Comparison of ENCODE assay signal across 19 cellular contexts in genomic region chr11:130435671-130436070, GRCh38. TPM values are rescaled to one million over a fixed set of nuclear protein-coding genes. Genes with fewer than 3 reads are reported as not detected.
A peak's percentile ranks its signal among the peaks of the same experiment; 100 is the strongest.
DNase-seq lines count a peak whose midpoint lies in the region; ATAC-seq and TF ChIP-seq lines count a peak whose summit lies in the region.
"Had no signal": no experiment of that assay in that cellular context is flagged by ENCODE, and none has a peak within 500 bp of the region (broad histone marks: within the 10 kb centered on the region; RNA-seq: fewer than 3 reads in every experiment).

No MANE protein-coding gene starts in this region.

- peaks cover 2% of the 10 kb centered on the region for H3K27me3 Mint-ChIP-seq in activated naive CD4-positive, alpha-beta T cell treated with anti-CD3 and anti-CD28 coated beads, Interleukin-2, amount 50 U/mL, for 24 hours
- H3K27me3 Mint-ChIP-seq in activated naive CD4-positive, alpha-beta T cell treated with anti-CD3 and anti-CD28 coated beads for 36 hours (ENCODE audit: low read depth): peaks cover under 1% of the 10 kb centered on the region
- H3K27me3 Mint-ChIP-seq in type B pancreatic cell: peaks cover 14% of the 10 kb centered on the region

- POLR2A ChIA-PET in SK-N-SH (lab: Yijun Ruan, JAX): no interaction called here

- TF ChIP-seq RAD21 in SK-N-SH (IDR thresholded peaks at IDR 0.05; ENCODE audit: low read length): no peak

- H4K20me1 ChIP-seq in SK-N-SH (ENCODE audit: insufficient read depth): no peaks in the 10 kb centered on the region

- no peaks in the 10 kb centered on the region; the same call in 1 of the 2 replicates for H3K27me3 ChIP-seq in SK-N-SH (ENCODE audit: insufficient read depth)

- no peak for DNase-seq in activated naive CD4-positive, alpha-beta T cell treated with anti-CD3 and anti-CD28 coated beads for 36 hours
- no peak for DNase-seq in SK-N-SH
- DNase-seq in glomerular visceral epithelial cell (ENCODE audit: extremely low spot score): peak; percentile 26
- DNase-seq in type B pancreatic cell (ENCODE audit: extremely low spot score, unreplicated experiment): no peak
- no peak for DNase-seq in effector CD4-positive, alpha-beta T cell
- DNase-seq: activated CD4-positive, CD25-positive, alpha-beta regulatory T cell treated with anti-CD3 and anti-CD28 coated beads, Interleukin-2, amount 50 U/mL, for 72 hours; endodermal cell; kidney; NCI-H187 treated with DMSO at 0.1 percent for 48 hours; NCI-H510A treated with DMSO at 0.1 percent for 48 hours had no signal

- intact Hi-C loops in activated naive CD4-positive, alpha-beta T cell treated with anti-CD3 and anti-CD28 coated beads for 36 hours (cut with micrococcal nuclease): loop anchor here (1.0 to 10.0 kb wide), 4 partner anchors 89 to 392 kb away; no protein-coding TSS in a partner anchor

- H3K4me2 ChIP-seq in SK-N-SH: 0 out of 2 replicates have a peak overlapping the region, but pooled peaks have one; percentile 82

- TF ChIP-seq CTCF in SK-N-SH (IDR thresholded peaks at IDR 0.05): no peak
- TF ChIP-seq CTCF in type B pancreatic cell (conservative IDR thresholded peaks at IDR 0.05): no peak

- ATAC-seq in HG03039 (IDR thresholded peaks at IDR 0.05; ENCODE audit: unreplicated experiment) (no peak), GM18909 (IDR thresholded peaks at IDR 0.05; ENCODE audit: poor library complexity, unreplicated experiment) (no peak)

- WGBS in SK-N-SH (ENCODE audit: low lambda C conversion rate): 16% methylated on average over 4 of the region's 4 CpGs

- H3K36me3 ChIP-seq in SK-N-SH (replicated peaks in 1 of 2; ENCODE audit: control insufficient read depth in 1 of 2, insufficient read depth in 2 of 2, low read length in 1 of 2): no peaks in the 10 kb centered on the region
- H3K36me3 ChIP-seq: heart left ventricle had no signal

- CTCF ChIA-PET in activated naive CD4-positive, alpha-beta T cell treated with anti-CD3 and anti-CD28 coated beads for 36 hours (lab: Charles Lee): interaction anchor here (0.9 to 7.3 kb wide), 8 partner anchors 9 to 459 kb away, joined by 3 to 216 read pairs (median 6); no protein-coding TSS in a partner anchor
- CTCF ChIA-PET in SK-N-SH (lab: Yijun Ruan, JAX): interaction anchor here (0.6 to 25.8 kb wide), 49 partner anchors 8 to 481 kb away, joined by 3 to 747 read pairs (median 5); partner anchors contain the start of gene ADAMTS15

- H2AFZ ChIP-seq in SK-N-SH (ENCODE audit: low read depth): no peak overlapping the region

- peaks cover 0 to 6% of the 10 kb centered on the region in 2 experiments; a peak in 2 of 4 replicates for H3K4me1 ChIP-seq in SK-N-SH (ENCODE audit: control insufficient read depth in 1 of 2, insufficient read depth in 2 of 2, low read depth in 1 of 2, low read length in 1 of 2)
- H3K4me1 ChIP-seq: Caco-2, parathyroid adenoma had no signal

- no peak overlapping the region for H3K27ac Mint-ChIP-seq in activated naive CD4-positive, alpha-beta T cell treated with anti-CD3 and anti-CD28 coated beads, Interleukin-2, amount 50 U/mL, for 24 hours
- H3K27ac Mint-ChIP-seq in activated naive CD4-positive, alpha-beta T cell treated with anti-CD3 and anti-CD28 coated beads for 36 hours: no peak overlapping the region
- no peak overlapping the region for H3K27ac Mint-ChIP-seq in type B pancreatic cell
- H3K27ac Mint-ChIP-seq: endodermal cell; stimulated activated naive CD8-positive, alpha-beta T cell treated with anti-CD3 and anti-CD28 coated beads, Interleukin-15, Interleukin-2, amounts not matched to agents 100 ng/mL and 50 ng/mL, for 24 hours had no signal

- H3K27ac ChIP-seq in SK-N-SH (ENCODE audit: low read depth in 2 of 2, low read length in 1 of 2): peak overlapping the region in 1 of 2 experiments; percentile 68; a peak in 2 of 4 replicates

- peaks cover 5% of the 10 kb centered on the region for H3F3A ChIP-seq in SK-N-SH (replicated peaks; ENCODE audit: insufficient read depth)

- H3K79me2 ChIP-seq in SK-N-SH (ENCODE audit: insufficient read depth): no peaks in the 10 kb centered on the region
- H3K79me2 ChIP-seq: parathyroid adenoma had no signal

- peak in 1 of 2 experiments; percentile 52; a peak in 1 of 4 replicates for TF ChIP-seq EP300 in SK-N-SH (IDR thresholded peaks at IDR 0.05; ENCODE audit: borderline replicate concordance in 1 of 2, low read depth in 1 of 2, low read length in 1 of 2)

- H3K9me3 ChIP-seq in SK-N-SH: no peaks in the 10 kb centered on the region
- H3K9me3 ChIP-seq: Caco-2, heart left ventricle had no signal

- peak overlapping the region; percentile 53 for H3K4me3 Mint-ChIP-seq in activated naive CD4-positive, alpha-beta T cell treated with anti-CD3 and anti-CD28 coated beads, Interleukin-2, amount 50 U/mL, for 24 hours
- no peak overlapping the region for H3K4me3 Mint-ChIP-seq in activated naive CD4-positive, alpha-beta T cell treated with anti-CD3 and anti-CD28 coated beads for 36 hours
- H3K4me3 Mint-ChIP-seq in type B pancreatic cell: peak overlapping the region; percentile 27
- H3K4me3 Mint-ChIP-seq: endodermal cell; stimulated activated naive CD8-positive, alpha-beta T cell treated with anti-CD3 and anti-CD28 coated beads, Interleukin-15, Interleukin-2, amounts not matched to agents 100 ng/mL and 50 ng/mL, for 24 hours had no signal

- H3K9me3 Mint-ChIP-seq in activated naive CD4-positive, alpha-beta T cell treated with anti-CD3 and anti-CD28 coated beads, Interleukin-2, amount 50 U/mL, for 24 hours: no peaks in the 10 kb centered on the region
- no peaks in the 10 kb centered on the region for H3K9me3 Mint-ChIP-seq in activated naive CD4-positive, alpha-beta T cell treated with anti-CD3 and anti-CD28 coated beads for 36 hours
- no peaks in the 10 kb centered on the region for H3K9me3 Mint-ChIP-seq in type B pancreatic cell
- H3K9me3 Mint-ChIP-seq: endodermal cell; stimulated activated naive CD8-positive, alpha-beta T cell treated with anti-CD3 and anti-CD28 coated beads, Interleukin-15, Interleukin-2, amounts not matched to agents 100 ng/mL and 50 ng/mL, for 24 hours had no signal

- H3K4me3 ChIP-seq in SK-N-SH (ENCODE audit: low read depth in 2 of 2, low read length in 1 of 2): no peak overlapping the region

- H3K4me1 Mint-ChIP-seq in activated naive CD4-positive, alpha-beta T cell treated with anti-CD3 and anti-CD28 coated beads, Interleukin-2, amount 50 U/mL, for 24 hours: peaks cover 9% of the 10 kb centered on the region
- H3K4me1 Mint-ChIP-seq in activated naive CD4-positive, alpha-beta T cell treated with anti-CD3 and anti-CD28 coated beads for 36 hours (ENCODE audit: low read depth): peaks cover 9% of the 10 kb centered on the region
- no peaks in the 10 kb centered on the region for H3K4me1 Mint-ChIP-seq in type B pancreatic cell (ENCODE audit: unreplicated experiment)

- no peaks in the 10 kb centered on the region for H3K36me3 Mint-ChIP-seq in activated naive CD4-positive, alpha-beta T cell treated with anti-CD3 and anti-CD28 coated beads, Interleukin-2, amount 50 U/mL, for 24 hours
- no peaks in the 10 kb centered on the region for H3K36me3 Mint-ChIP-seq in activated naive CD4-positive, alpha-beta T cell treated with anti-CD3 and anti-CD28 coated beads for 36 hours (ENCODE audit: low read depth)
- no peaks in the 10 kb centered on the region for H3K36me3 Mint-ChIP-seq in type B pancreatic cell

- H3K9ac ChIP-seq in SK-N-SH: peak overlapping the region; percentile 77; the same call in 1 of the 2 replicates
- H3K9ac ChIP-seq: parathyroid adenoma had no signal

- no peaks in the 10 kb centered on the region for H3K9me2 ChIP-seq in SK-N-SH

TF ChIP-seq in SK-N-SH, 30 proteins besides CTCF, POLR2A, EP300 and RAD21:
- TF ChIP-seq, protein P1, sequence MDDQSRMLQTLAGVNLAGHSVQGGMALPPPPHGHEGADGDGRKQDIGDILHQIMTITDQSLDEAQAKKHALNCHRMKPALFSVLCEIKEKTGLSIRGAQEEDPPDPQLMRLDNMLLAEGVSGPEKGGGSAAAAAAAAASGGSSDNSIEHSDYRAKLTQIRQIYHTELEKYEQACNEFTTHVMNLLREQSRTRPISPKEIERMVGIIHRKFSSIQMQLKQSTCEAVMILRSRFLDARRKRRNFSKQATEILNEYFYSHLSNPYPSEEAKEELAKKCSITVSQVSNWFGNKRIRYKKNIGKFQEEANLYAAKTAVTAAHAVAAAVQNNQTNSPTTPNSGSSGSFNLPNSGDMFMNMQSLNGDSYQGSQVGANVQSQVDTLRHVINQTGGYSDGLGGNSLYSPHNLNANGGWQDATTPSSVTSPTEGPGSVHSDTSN (IDR thresholded peaks at IDR 0.05): peak; percentile 36
- no peak for TF ChIP-seq ELF1 (IDR thresholded peaks at IDR 0.05)
- peak; percentile 48; the same call in 1 of the 2 replicates for TF ChIP-seq TCF12 (IDR thresholded peaks at IDR 0.05)
- peak; percentile 82 for TF ChIP-seq NFIC (IDR thresholded peaks at IDR 0.05; ENCODE audit: borderline replicate concordance)
- no peak for TF ChIP-seq RXRA (IDR thresholded peaks at IDR 0.05; ENCODE audit: borderline replicate concordance, low read depth)
- 0 out of 2 replicates have a peak, but pooled peaks have one; percentile 21 for TF ChIP-seq JUND (IDR thresholded peaks at IDR 0.05)
- TF ChIP-seq, protein P2, sequence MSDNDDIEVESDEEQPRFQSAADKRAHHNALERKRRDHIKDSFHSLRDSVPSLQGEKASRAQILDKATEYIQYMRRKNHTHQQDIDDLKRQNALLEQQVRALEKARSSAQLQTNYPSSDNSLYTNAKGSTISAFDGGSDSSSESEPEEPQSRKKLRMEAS (IDR thresholded peaks at IDR 0.05; ENCODE audit: low read depth): 0 out of 2 replicates have a peak, but pooled peaks have one; percentile 21
- peak; percentile 12; the same call in 1 of the 2 replicates for TF ChIP-seq SMC3 (IDR thresholded peaks at IDR 0.05; ENCODE audit: low read depth, low read length)
- TF ChIP-seq FOSL2 (IDR thresholded peaks at IDR 0.05; ENCODE audit: borderline replicate concordance, low read depth): peak; percentile 16; the same call in 1 of the 2 replicates
- TF ChIP-seq RCOR1 (IDR thresholded peaks at IDR 0.05; ENCODE audit: low read length): no peak
TF ChIP-seq in SK-N-SH: peak in this region for 7.

RNA-seq across cellular contexts. Expression of gene ADAMTS8, which starts 7.3 kb away (rescaled TPM):
- total RNA-seq in activated naive CD4-positive, alpha-beta T cell treated with anti-CD3 and anti-CD28 coated beads for 36 hours: not detected
- polyA plus RNA-seq in SK-N-SH (2012; rRNA removed): not detected in 2 replicates
- polyA plus RNA-seq in SK-N-SH (2012; cell fraction: cytosol; rRNA removed): 0.01 and 0.03 TPM in 2 replicates
- not detected in 2 replicates for polyA plus RNA-seq in SK-N-SH (2012; cell fraction: nucleus; rRNA removed)
- total RNA-seq in type B pancreatic cell (ENCODE audit: low replicate concordance): 0.10 and 4.8 TPM in 2 replicates
- total RNA-seq: A172, Caco-2, MCF 10A had no signal

RNA-seq across cellular contexts. Expression of gene ADAMTS15, which starts 12.8 kb away (rescaled TPM):
- total RNA-seq in activated naive CD4-positive, alpha-beta T cell treated with anti-CD3 and anti-CD28 coated beads for 36 hours: not detected
- 0.96 and 1.1 TPM in 2 replicates for polyA plus RNA-seq in SK-N-SH (2012; rRNA removed)
- polyA plus RNA-seq in SK-N-SH (2012; cell fraction: cytosol; rRNA removed): 0.44 and 0.69 TPM in 2 replicates
- 1.8 and 1.9 TPM in 2 replicates for polyA plus RNA-seq in SK-N-SH (2012; cell fraction: nucleus; rRNA removed)
- total RNA-seq in type B pancreatic cell (ENCODE audit: low replicate concordance): 2.3 and 22.0 TPM in 2 replicates
